In genomic region chr10:122163182-122164027, GRCh38 we compare ENCODE assay signal across 8 cellular contexts.
DNase-seq lines count a peak whose midpoint lies in the region; ATAC-seq and FAIRE-seq lines count a peak whose summit lies in the region.

No MANE protein-coding gene starts in this region.

- FAIRE-seq in frontal cortex (lab: Jason Lieb, UNC), result no peak

- H3K9me3 ChIP-seq in HAP-1, result no peaks in the 10 kb centered on the region
- H3K9me3 ChIP-seq in SJCRH30 (replicated peaks), result no peaks in the 10 kb centered on the region
- H3K9me3 ChIP-seq in right cardiac atrium (ENCODE audit: control insufficient read depth, low read length), result no peaks in the 10 kb centered on the region
- no peaks in the 10 kb centered on the region for H3K9me3 ChIP-seq in skeletal muscle satellite cell (replicated peaks; ENCODE audit: low read length)

- H3K4me3 ChIP-seq in HAP-1 (peak overlapping the region; percentile 56), SJCRH30 (peak overlapping the region; percentile 67), right cardiac atrium (ENCODE audit: low read length) (peak overlapping the region; percentile 57), skeletal muscle satellite cell (ENCODE audit: low read length) (peak overlapping the region; percentile 71)

- H3K4me1 ChIP-seq in HAP-1, result peaks cover 19% of the 10 kb centered on the region
- H3K4me1 ChIP-seq in SJCRH30, result peaks cover 15% of the 10 kb centered on the region
- peaks cover 21% of the 10 kb centered on the region for H3K4me1 ChIP-seq in right cardiac atrium (ENCODE audit: control insufficient read depth, insufficient read depth, low read length)
- H3K4me1 ChIP-seq in skeletal muscle satellite cell (ENCODE audit: control insufficient read depth, insufficient read depth, low read length), result peaks cover 11% of the 10 kb centered on the region

- H3K27ac ChIP-seq in SJCRH30 (peak overlapping the region; percentile 59), right cardiac atrium (ENCODE audit: low read length) (peak overlapping the region; percentile 23)

- peak; percentile 8 to 9 for ATAC-seq in right cardiac atrium
- ATAC-seq in GM21367 (IDR thresholded peaks at IDR 0.05; ENCODE audit: unreplicated experiment), result no peak
- no peak for ATAC-seq in HG02885 (IDR thresholded peaks at IDR 0.05; ENCODE audit: poor library complexity, unreplicated experiment)
- no peak for ATAC-seq in GM19328 (IDR thresholded peaks at IDR 0.05; ENCODE audit: unreplicated experiment)

- no peaks in the 10 kb centered on the region for H3K36me3 ChIP-seq in HAP-1 (replicated peaks)
- no peaks in the 10 kb centered on the region for H3K36me3 ChIP-seq in SJCRH30
- H3K36me3 ChIP-seq in skeletal muscle satellite cell (ENCODE audit: insufficient read depth, low read length), result no peaks in the 10 kb centered on the region

- H3K9ac ChIP-seq in skeletal muscle satellite cell (ENCODE audit: low read depth, low read length), result peak overlapping the region; percentile 61

- intact Hi-C loops in right cardiac atrium (cut with DNase I), result no loop called here

- in situ Hi-C loops in HAP-1 (cut with MboI; ENCODE audit: low sequenced_read_pairs), result no loop called here

- H3K27me3 ChIP-seq in HAP-1 (ENCODE audit: low read depth), result no peaks in the 10 kb centered on the region
- H3K27me3 ChIP-seq in SJCRH30, result no peaks in the 10 kb centered on the region
- no peaks in the 10 kb centered on the region for H3K27me3 ChIP-seq in right cardiac atrium (ENCODE audit: control insufficient read depth, insufficient read depth)
- no peaks in the 10 kb centered on the region for H3K27me3 ChIP-seq in skeletal muscle satellite cell (ENCODE audit: control insufficient read depth, insufficient read depth, low read length)

- DNase-seq in HAP-1 (ENCODE audit: low spot score in 2 of 2), result peak; percentile 49 to 84
- peak; percentile 88 to 89 for DNase-seq in SJCRH30
- DNase-seq in right cardiac atrium, result peak in 2 of 3 donors; percentile 62 to 69
- no peak for DNase-seq in frontal cortex (ENCODE audit: low spot score in 2 of 2)

- H3K4me2 ChIP-seq in skeletal muscle satellite cell (ENCODE audit: low read length), result peak overlapping the region; percentile 94

- 8% methylated on average over 90 of the region's 90 CpGs for WGBS in right cardiac atrium

Comparison
In these comparisons a context has a peak if more than half of its experiments do, and no peak if none do; other contexts are left out.
1. DNase-seq: peak in HAP-1 (2 of 2), SJCRH30 (2 of 2) and right cardiac atrium (2 of 3); none in frontal cortex (0 of 2).
2. ATAC-seq: peak in right cardiac atrium (2 of 2); none in GM21367 (single experiment), HG02885 (single experiment) and GM19328 (single experiment).
3. Peak in every context shown above with its lines, with median percentiles within 50 percentile points of each other: H3K4me3 ChIP-seq.